ENCODE assay signal across 1 cellular context in the genomic region with DNA sequence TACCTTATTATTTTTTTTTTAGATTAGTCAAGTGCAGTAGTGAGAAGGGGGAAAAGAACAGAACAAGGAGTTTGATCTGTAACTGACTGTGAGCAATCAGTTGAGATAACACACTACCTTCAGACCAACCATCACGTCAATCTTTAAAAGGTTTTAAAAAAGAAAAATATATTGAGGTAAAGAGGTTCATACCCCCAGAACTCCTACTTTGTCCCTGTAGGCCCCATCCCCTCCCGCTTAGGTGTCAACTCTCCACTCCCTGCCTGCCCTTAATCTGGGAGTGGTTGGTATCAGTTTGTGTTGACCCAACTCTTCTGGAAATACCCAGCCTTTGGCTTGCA.
TF ChIP-seq lines count a peak whose summit lies in the region.

No MANE protein-coding gene starts in this region.

TF ChIP-seq in endothelial cell of umbilical vein, 7 proteins besides CTCF, POLR2A, EP300 and RAD21:
- TF ChIP-seq JUN (IDR thresholded peaks at IDR 0.05; ENCODE audit: borderline replicate concordance, insufficient read depth, insufficient read length, low read depth) (no peak), FOS (IDR thresholded peaks at IDR 0.05; ENCODE audit: borderline replicate concordance, insufficient read depth, low read length) (no peak), POLR2AphosphoS5 (IDR thresholded peaks at IDR 0.05; ENCODE audit: insufficient read depth, low read depth, low read length) (no peak)
TF ChIP-seq in endothelial cell of umbilical vein: peak in this region for 0.
